ENCODE assay signal across 17 cellular contexts in genomic region chr2:3902131-3902530, GRCh38.
DNase-seq lines count a peak whose midpoint lies in the region; ATAC-seq and TF ChIP-seq lines count a peak whose summit lies in the region.
"Had no signal": no experiment of that assay in that cellular context is flagged by ENCODE, and none has a peak within 500 bp of the region (broad histone marks: within the 10 kb centered on the region; RNA-seq: fewer than 3 reads in every experiment).

No MANE protein-coding gene starts in this region.

- intact Hi-C loops in heart right ventricle (cut with DNase I) (no loop called here), Right ventricle myocardium inferior (cut with DNase I) (no loop called here), right cardiac atrium (cut with DNase I) (no loop called here), sciatic nerve (cut with DNase I) (no loop called here)

- POLR2A ChIA-PET in SK-N-SH (lab: Yijun Ruan, JAX) (no interaction called here), T-cell (lab: Charles Lee) (no interaction called here)

- TF ChIP-seq CTCF in heart right ventricle (IDR thresholded peaks at IDR 0.05), result no peak
- TF ChIP-seq CTCF in SK-N-SH (IDR thresholded peaks at IDR 0.05), result no peak

- H3K9me3 Mint-ChIP-seq in T-cell, result peaks cover 1 to 17% (median 2%) of the 10 kb centered on the region in 3 donors

- WGBS in heart right ventricle, 2 donors, result 68 to 76% methylated on average over 8 of the region's 8 CpGs
- 68% methylated on average over 8 of the region's 8 CpGs for WGBS in right cardiac atrium
- 55% methylated on average over 8 of the region's 8 CpGs for WGBS in SK-N-SH (ENCODE audit: low lambda C conversion rate)

- no peak for TF ChIP-seq EP300 in SK-N-SH (IDR thresholded peaks at IDR 0.05; ENCODE audit: borderline replicate concordance in 1 of 2, low read depth in 1 of 2, low read length in 1 of 2)

- no peaks in the 10 kb centered on the region for H3K9me2 ChIP-seq in SK-N-SH

- no peaks in the 10 kb centered on the region for H3K4me1 ChIP-seq in heart right ventricle
- no peaks in the 10 kb centered on the region for H3K4me1 ChIP-seq in right cardiac atrium (ENCODE audit: control insufficient read depth, insufficient read depth, low read length)
- H3K4me1 ChIP-seq in SK-N-SH (ENCODE audit: control insufficient read depth in 1 of 2, insufficient read depth in 2 of 2, low read depth in 1 of 2, low read length in 1 of 2), result no peaks in the 10 kb centered on the region

- peak in 6 of 8 donors; percentile 35 to 93 (median 77) for ATAC-seq in heart right ventricle
- ATAC-seq in Right ventricle myocardium inferior, result no peak
- peak; percentile 69 to 97 for ATAC-seq in right cardiac atrium
- peak; percentile 68 for ATAC-seq in sciatic nerve
- ATAC-seq in T-cell (replicated peaks in 1 of 4), result no peak
- ATAC-seq: GM23338 had no signal

- H4K20me1 ChIP-seq in SK-N-SH (ENCODE audit: insufficient read depth), result no peaks in the 10 kb centered on the region
- H4K20me1 ChIP-seq: BLaER1 had no signal

- no peak overlapping the region for H3K4me3 ChIP-seq in heart right ventricle
- H3K4me3 ChIP-seq in right cardiac atrium (ENCODE audit: low read length), result no peak overlapping the region
- H3K4me3 ChIP-seq in SK-N-SH (ENCODE audit: low read depth in 2 of 2, low read length in 1 of 2), result no peak overlapping the region
- H3K4me3 ChIP-seq: BLaER1, GM23338 had no signal

- H3K4me2 ChIP-seq in SK-N-SH, result no peak overlapping the region
- H3K4me2 ChIP-seq: BLaER1, GM23338 had no signal

- CTCF ChIA-PET in SK-N-SH (lab: Yijun Ruan, JAX) (no interaction called here), T-cell (lab: Charles Lee) (no interaction called here)

- H3F3A ChIP-seq in SK-N-SH (replicated peaks; ENCODE audit: insufficient read depth), result no peaks in the 10 kb centered on the region

- H3K4me3 Mint-ChIP-seq in T-cell, result no peak overlapping the region
- H3K4me3 Mint-ChIP-seq: CD14-positive monocyte; CD4-positive, alpha-beta memory T cell; GM23338 had no signal

- no peaks in the 10 kb centered on the region for H3K36me3 Mint-ChIP-seq in T-cell
- H3K36me3 Mint-ChIP-seq: CD14-positive monocyte; CD4-positive, alpha-beta memory T cell had no signal

- no peaks in the 10 kb centered on the region for H3K9me3 ChIP-seq in heart right ventricle
- H3K9me3 ChIP-seq in right cardiac atrium (ENCODE audit: control insufficient read depth, low read length), result no peaks in the 10 kb centered on the region
- H3K9me3 ChIP-seq in SK-N-SH, result no peaks in the 10 kb centered on the region; the same call in 1 of the 2 replicates

- H3K27ac Mint-ChIP-seq in T-cell, result no peak overlapping the region
- H3K27ac Mint-ChIP-seq: CD14-positive monocyte; CD4-positive, alpha-beta memory T cell; GM23338 had no signal

- no peak for TF ChIP-seq RAD21 in SK-N-SH (IDR thresholded peaks at IDR 0.05; ENCODE audit: low read length)

- no peak overlapping the region for H3K9ac ChIP-seq in SK-N-SH
- H3K9ac ChIP-seq: BLaER1 had no signal

- H3K27ac ChIP-seq in heart right ventricle (peak overlapping the region in 1 of 10 donors; percentile 43), right cardiac atrium (ENCODE audit: low read length) (no peak overlapping the region), SK-N-SH (ENCODE audit: low read depth in 2 of 2, low read length in 1 of 2) (no peak overlapping the region)
- H3K27ac ChIP-seq: BLaER1 had no signal

- H3K4me1 Mint-ChIP-seq in T-cell, result peaks cover 0 to 6% (median 0%) of the 10 kb centered on the region in 3 donors
- H3K4me1 Mint-ChIP-seq: CD4-positive, alpha-beta memory T cell; GM23338 had no signal

- H3K27me3 ChIP-seq in heart right ventricle, result peaks cover 0 to 10% (median 0%) of the 10 kb centered on the region in 7 donors
- H3K27me3 ChIP-seq in right cardiac atrium (ENCODE audit: control insufficient read depth, insufficient read depth), result no peaks in the 10 kb centered on the region
- H3K27me3 ChIP-seq in SK-N-SH (ENCODE audit: insufficient read depth), result no peaks in the 10 kb centered on the region

- no peaks in the 10 kb centered on the region for H3K79me2 ChIP-seq in SK-N-SH (ENCODE audit: insufficient read depth)

- H3K36me3 ChIP-seq in heart right ventricle, result no peaks in the 10 kb centered on the region
- no peaks in the 10 kb centered on the region for H3K36me3 ChIP-seq in SK-N-SH (replicated peaks in 1 of 2; ENCODE audit: control insufficient read depth in 1 of 2, insufficient read depth in 2 of 2, low read length in 1 of 2)
- H3K36me3 ChIP-seq: BLaER1 had no signal

- DNase-seq in heart right ventricle (peak in 1 of 2 donors; percentile 42), Right ventricle myocardium inferior (ENCODE audit: missing footprints) (no peak), MV-4-11 (lab: John Stamatoyannopoulos, UW) (peak; percentile 13), right cardiac atrium (peak; percentile 55 to 66 (median 58)), sciatic nerve (ENCODE audit: low spot score) (no peak), SK-N-SH (no peak), NCI-H2107 treated with DMSO at 0.1 percent for 48 hours (lab: John Stamatoyannopoulos, UW; ENCODE audit: unreplicated experiment) (no peak), T-cell (no peak)
- DNase-seq: 8988T; Calu3; CD4-positive, alpha-beta memory T cell; DMS79 treated with DMSO at 0.1 percent for 48 hours; GF-D8; HCEC 1CT had no signal

- H2AFZ ChIP-seq in SK-N-SH (ENCODE audit: low read depth), result no peak overlapping the region
- H2AFZ ChIP-seq: GM23338 had no signal

- H3K27me3 Mint-ChIP-seq in T-cell, result peaks cover 2 to 8% of the 10 kb centered on the region in 2 donors

TF ChIP-seq in SK-N-SH, 30 proteins besides CTCF, POLR2A, EP300 and RAD21:
- TF ChIP-seq GATA2 (CRISPR knock-in tag; IDR thresholded peaks at IDR 0.05) (no peak), ELF1 (IDR thresholded peaks at IDR 0.05) (no peak), RXRA (IDR thresholded peaks at IDR 0.05; ENCODE audit: borderline replicate concordance, low read depth) (no peak), MXI1 (IDR thresholded peaks at IDR 0.05; ENCODE audit: low read depth, low read length) (no peak), RCOR1 (IDR thresholded peaks at IDR 0.05; ENCODE audit: low read length) (no peak), JUND (IDR thresholded peaks at IDR 0.05) (no peak), FOSL2 (IDR thresholded peaks at IDR 0.05; ENCODE audit: borderline replicate concordance, low read depth) (no peak), RFX5 (IDR thresholded peaks at IDR 0.05; ENCODE audit: low read length) (no peak)

Comparison
In these comparisons a context has a peak if more than half of its experiments do, and no peak if none do; other contexts are left out.
1. ATAC-seq: peak in heart right ventricle (6 of 8), right cardiac atrium (2 of 2) and sciatic nerve (single experiment); none in Right ventricle myocardium inferior (single experiment) and T-cell (0 of 4).
2. DNase-seq: peak in MV-4-11 (single experiment) and right cardiac atrium (3 of 3); none in Right ventricle myocardium inferior (single experiment), sciatic nerve (single experiment), SK-N-SH (single experiment), NCI-H2107 treated with DMSO at 0.1 percent for 48 hours (single experiment) and T-cell (0 of 34).